ENCODE assay signal across 24 cellular contexts in the genomic region with DNA sequence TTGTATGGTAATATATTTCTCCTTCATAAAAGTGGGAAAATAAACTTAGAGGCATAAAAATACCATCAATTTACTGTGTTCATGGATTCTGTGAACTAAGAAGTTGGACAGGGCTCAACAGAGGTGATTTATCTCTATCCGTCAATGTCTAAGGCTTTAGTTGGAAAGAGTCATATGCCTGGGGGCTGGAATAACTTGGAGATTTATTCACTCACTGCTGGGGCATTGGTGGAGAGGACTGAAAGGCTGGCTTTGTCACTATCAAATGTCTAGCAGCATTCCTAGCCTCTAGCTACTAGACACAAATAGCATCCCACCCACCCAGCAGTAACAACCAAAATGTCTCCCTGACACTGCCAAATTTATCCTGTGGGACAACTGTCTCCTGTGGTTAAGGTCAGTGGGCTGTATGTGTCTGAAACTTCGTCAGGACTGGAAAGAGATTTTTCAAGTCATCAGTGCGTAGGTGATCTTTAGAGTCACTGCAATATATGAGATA.
"Had no signal": no experiment of that assay in that cellular context is flagged by ENCODE, and none has a peak within 500 bp of the region (broad histone marks: within the 10 kb centered on the region; RNA-seq: fewer than 3 reads in every experiment).

No MANE protein-coding gene starts in this region.

- H3K79me2 ChIP-seq: hepatocyte had no signal

- H3K4me1 ChIP-seq: gastroesophageal sphincter, neural progenitor cell, testis, transverse colon, uterus had no signal

- H3K4me2 ChIP-seq: hepatocyte, neural progenitor cell had no signal

- H3K4me3 ChIP-seq: gastroesophageal sphincter, hepatocyte, neural progenitor cell, skin epidermis, testis, transverse colon, uterus had no signal

- DNase-seq: activated B cell treated with CpG ODN at 0.5 μM for 24 hours; activated CD4-positive, alpha-beta T cell treated with anti-CD3 and anti-CD28 coated beads, Interleukin-2, amount 50 U/mL, for 1 hour; activated CD8-positive, alpha-beta memory T cell treated with anti-CD3 and anti-CD28 coated beads, Interleukin-2, amount 10 ng/mL, durations not matched to agents 7 days and 5 days; activated CD8-positive, alpha-beta T cell treated with anti-CD3 and anti-CD28 coated beads, Interleukin-2, amount 10 ng/mL, durations not matched to agents 7 days and 5 days; activated T-cell treated with anti-CD3 and anti-CD28 coated beads, Interleukin-2, amount 50 U/mL, for 48 hours; dermis blood vessel endothelial cell; effector CD4-positive, alpha-beta T cell; kidney; left colon; mammary epithelial cell; naive thymus-derived CD4-positive, alpha-beta T cell; right cardiac atrium; stimulated activated CD4-positive, alpha-beta T cell treated with anti-CD3 and anti-CD28 coated beads, Interleukin-12 subunit alpha, Interleukin-12 subunit beta, amount 100 ng/mL, for 4 hours; stimulated activated CD4-positive, alpha-beta T cell treated with anti-CD3 and anti-CD28 coated beads, Interleukin-4, amount 100 ng/mL, for 1 hour; stimulated activated naive CD8-positive, alpha-beta T cell treated with anti-CD3 and anti-CD28 coated beads, Interleukin-15, Interleukin-2, amounts not matched to agents 100 U/mL and 50 U/mL, for 24 hours; T-helper 1 cell; testis; transverse colon; uterus had no signal

- H2AFZ ChIP-seq: hepatocyte, neural progenitor cell had no signal

- H3K27ac ChIP-seq: gastroesophageal sphincter, hepatocyte, neural progenitor cell, skin epidermis, testis, transverse colon, uterus had no signal

- H3K27me3 ChIP-seq: gastroesophageal sphincter, hepatocyte, neural progenitor cell, testis, transverse colon, uterus had no signal

- H3K9ac ChIP-seq: neural progenitor cell had no signal

- H3K36me3 ChIP-seq: gastroesophageal sphincter, neural progenitor cell, transverse colon, uterus had no signal

- ATAC-seq: activated CD8-positive, alpha-beta memory T cell treated with anti-CD3 and anti-CD28 coated beads, Interleukin-2, amount 10 ng/mL, durations not matched to agents 7 days and 5 days; activated CD8-positive, alpha-beta T cell treated with anti-CD3 and anti-CD28 coated beads, Interleukin-2, amount 10 ng/mL, durations not matched to agents 7 days and 5 days; activated naive CD4-positive, alpha-beta T cell treated with anti-CD3 and anti-CD28 coated beads, Interleukin-2, amount 50 U/mL, for 72 hours; gastroesophageal sphincter; left colon; naive thymus-derived CD4-positive, alpha-beta T cell; right cardiac atrium; stimulated activated naive CD8-positive, alpha-beta T cell treated with anti-CD3 and anti-CD28 coated beads, Interleukin-15, Interleukin-2, amounts not matched to agents 100 U/mL and 50 U/mL, for 24 hours had no signal

- H3K9me3 ChIP-seq: gastroesophageal sphincter, testis, transverse colon, uterus had no signal
